ENCODE assay signal across 21 cellular contexts in the genomic region with DNA sequence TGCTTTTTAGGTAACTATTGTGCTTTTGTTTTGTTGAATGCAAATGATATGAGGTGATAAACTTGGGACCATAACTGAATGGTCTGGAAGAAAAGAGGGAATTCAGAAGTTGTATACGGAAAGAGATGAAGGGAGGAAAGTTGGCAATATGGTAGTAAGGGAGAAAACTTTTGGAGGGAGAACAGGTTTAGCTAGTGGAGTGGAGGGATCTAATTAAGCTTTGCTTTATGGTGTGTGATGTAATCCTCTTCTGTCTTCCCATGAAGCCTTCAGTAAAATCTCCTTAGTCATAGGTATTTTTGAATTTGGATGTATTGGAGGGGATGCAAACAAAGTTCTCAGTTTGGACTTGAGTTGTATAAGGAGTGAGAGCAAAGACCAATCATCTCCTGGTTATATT.
"Had no signal": no experiment of that assay in that cellular context is flagged by ENCODE, and none has a peak within 500 bp of the region (broad histone marks: within the 10 kb centered on the region; RNA-seq: fewer than 3 reads in every experiment).

No MANE protein-coding gene starts in this region.

- ATAC-seq: activated CD8-positive, alpha-beta T cell treated with anti-CD3 and anti-CD28 coated beads for 36 hours; activated T-helper 17 cell treated with anti-CD3 and anti-CD28 coated beads, Interleukin-2, amount 50 U/mL, for 72 hours; foreskin keratinocyte; left lobe of liver; mucosa of descending colon; right lobe of liver; stimulated activated effector memory CD8-positive, alpha-beta T cell treated with anti-CD3 and anti-CD28 coated beads, Interleukin-12 subunit alpha, Interleukin-12 subunit beta, amount 100 ng/mL, for 72 hours had no signal

- H3K27me3 ChIP-seq: foreskin keratinocyte, right lobe of liver, stomach had no signal

- H3K4me3 ChIP-seq: mucosa of descending colon, right lobe of liver, stomach, thoracic aorta had no signal

- H3K27ac ChIP-seq: right lobe of liver, thoracic aorta had no signal

- H3K9me3 ChIP-seq: mucosa of descending colon, right lobe of liver, stomach, thoracic aorta had no signal

- H3K36me3 ChIP-seq: right lobe of liver, stomach, thoracic aorta had no signal

- DNase-seq: activated B cell treated with CpG ODN at 0.5 μM for 24 hours; activated CD4-positive, alpha-beta T cell treated with anti-CD3 and anti-CD28 coated beads, Interleukin-2, amount 10 ng/mL, durations not matched to agents 24 days and 14 days; activated CD8-positive, alpha-beta T cell treated with anti-CD3 and anti-CD28 coated beads for 36 hours; activated naive CD4-positive, alpha-beta T cell; activated naive CD8-positive, alpha-beta T cell treated with anti-CD3 and anti-CD28 coated beads for 36 hours; activated T-cell treated with anti-CD3 and anti-CD28 coated beads, Interleukin-2, amount 50 U/mL, for 1 hour; amniotic stem cell; effector CD4-positive, alpha-beta T cell; foreskin keratinocyte; glutamatergic neuron; hypothalamus; kidney; mucosa of descending colon; naive B cell; right lobe of liver; stimulated activated CD4-positive, alpha-beta T cell treated with anti-CD3 and anti-CD28 coated beads, Interleukin-4, amount 100 ng/mL, for 24 hours; stomach had no signal
